Comparison of ENCODE assay signal across 24 cellular contexts in the genomic region with DNA sequence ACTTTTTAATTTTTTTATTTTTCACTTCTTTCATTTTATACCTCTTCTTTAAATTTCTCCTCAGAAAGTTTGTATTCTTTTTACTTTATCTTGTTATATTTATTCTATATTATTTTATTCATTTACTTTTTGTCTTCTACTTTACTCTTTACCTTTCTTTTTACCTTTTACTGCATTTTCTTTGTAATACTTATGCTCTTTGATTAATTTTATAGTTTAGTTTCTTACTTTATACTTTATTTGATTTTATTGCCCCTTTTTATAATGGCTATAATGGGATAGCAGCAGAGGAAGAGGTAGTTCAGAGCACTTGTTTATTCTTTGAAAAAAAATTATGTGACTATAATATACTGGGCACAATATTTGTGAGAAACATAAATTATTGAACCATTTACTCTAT.
DNase-seq lines count a peak whose midpoint lies in the region; ATAC-seq, FAIRE-seq and TF ChIP-seq lines count a peak whose summit lies in the region.
"Had no signal": no experiment of that assay in that cellular context is flagged by ENCODE, and none has a peak within 500 bp of the region (broad histone marks: within the 10 kb centered on the region; RNA-seq: fewer than 3 reads in every experiment).

No MANE protein-coding gene starts in this region.

- no peaks in the 10 kb centered on the region for H3K9me1 ChIP-seq in K562 (ENCODE audit: control insufficient read depth, insufficient read depth, low read length)

- peaks cover 54% of the 10 kb centered on the region for H3K4me1 Mint-ChIP-seq in mesothelial cell of epicardium
- H3K4me1 Mint-ChIP-seq in chondrocyte (ENCODE audit: low read depth), result no peaks in the 10 kb centered on the region
- H3K4me1 Mint-ChIP-seq: CD14-positive monocyte; CD8-positive, alpha-beta memory T cell had no signal

- TF ChIP-seq EP300 in K562 (IDR thresholded peaks at IDR 0.05; ENCODE audit: low read length), result no peak

- intact Hi-C loops in K562 (cut with micrococcal nuclease) (no loop called here), PC-9 (cut with micrococcal nuclease; ENCODE audit: unreplicated experiment) (no loop called here)

- H3K4me3 Mint-ChIP-seq in mesothelial cell of epicardium (no peak overlapping the region), chondrocyte (ENCODE audit: unreplicated experiment) (no peak overlapping the region)
- H3K4me3 Mint-ChIP-seq: CD14-positive monocyte; CD4-positive, alpha-beta T cell; CD8-positive, alpha-beta memory T cell; GM23338; H9 had no signal

- H3K4me1 ChIP-seq in K562 (replicated peaks in 1 of 2; ENCODE audit: control insufficient read depth in 2 of 2, insufficient read depth in 2 of 2, low read length in 2 of 2) (no peaks in the 10 kb centered on the region), small intestine (ENCODE audit: control insufficient read depth in 2 of 2, insufficient read depth in 1 of 2, low read depth in 1 of 2, low read length in 1 of 2) (no peaks in the 10 kb centered on the region), PC-9 (replicated peaks; ENCODE audit: insufficient read depth) (no peaks in the 10 kb centered on the region)
- H3K4me1 ChIP-seq: BE2C; BLaER1 treated with 17β-estradiol and CSF1 and Interleukin-3, amounts not matched to agents 10 nM and 100 nM had no signal

- H3K36me3 ChIP-seq in K562 (ENCODE audit: control insufficient read depth, insufficient read depth, low read length) (no peaks in the 10 kb centered on the region), small intestine (ENCODE audit: control insufficient read depth in 2 of 2, insufficient read depth in 2 of 2, low read length in 2 of 2) (no peaks in the 10 kb centered on the region), PC-9 (ENCODE audit: low read depth) (no peaks in the 10 kb centered on the region)
- H3K36me3 ChIP-seq: BE2C; BLaER1 treated with 17β-estradiol and CSF1 and Interleukin-3, amounts not matched to agents 10 nM and 100 nM had no signal

- TF ChIP-seq RAD21 in K562 (CRISPR knock-in tag; conservative IDR thresholded peaks at IDR 0.05 in 1 of 2, IDR thresholded peaks at IDR 0.05 in 1 of 2), result no peak

- BruUV-seq in K562 (replicated peaks; lab: Mats Ljungman, UMichigan), result no TSS peak
- BruUV-seq in PC-9 (replicated peaks; lab: Mats Ljungman, UMichigan), result no TSS peak

- H3K4me3 ChIP-seq in K562, result no peak overlapping the region
- H3K4me3 ChIP-seq in small intestine (ENCODE audit: low read depth in 1 of 2, low read length in 2 of 2), result no peak overlapping the region
- H3K4me3 ChIP-seq in PC-9, result no peak overlapping the region
- H3K4me3 ChIP-seq: BLaER1 treated with 17β-estradiol and CSF1 and Interleukin-3, amounts not matched to agents 10 nM and 100 nM; GM23338 had no signal

- H3K36me3 Mint-ChIP-seq in mesothelial cell of epicardium (peaks cover 6% of the 10 kb centered on the region), chondrocyte (ENCODE audit: low read depth) (no peaks in the 10 kb centered on the region)
- H3K36me3 Mint-ChIP-seq: CD14-positive monocyte; CD8-positive, alpha-beta memory T cell had no signal

- H3K9ac ChIP-seq in K562 (ENCODE audit: insufficient read depth in 1 of 2, low read depth in 2 of 2, low read length in 2 of 2), result no peak overlapping the region
- H3K9ac ChIP-seq: BLaER1 treated with 17β-estradiol and CSF1 and Interleukin-3, amounts not matched to agents 10 nM and 100 nM had no signal

- H3K4me2 ChIP-seq in K562 (ENCODE audit: insufficient read depth, low read length) (no peak overlapping the region), PC-9 (no peak overlapping the region)
- H3K4me2 ChIP-seq: BLaER1 treated with 17β-estradiol and CSF1 and Interleukin-3, amounts not matched to agents 10 nM and 100 nM; GM23338 had no signal

- DNase-seq in K562 (ENCODE audit: extremely low read depth in 1 of 4, low spot score in 3 of 4), result no peak
- DNase-seq in frontal cortex (ENCODE audit: low spot score in 2 of 2), result no peak
- no peak for DNase-seq in mesothelial cell of epicardium (ENCODE audit: low spot score in 2 of 2, unreplicated experiment in 2 of 2)
- no peak for DNase-seq in small intestine
- no peak for DNase-seq in PC-9
- no peak for DNase-seq in activated T-cell treated with anti-CD3 and anti-CD28 coated beads, Interleukin-2, amount 50 U/mL, for 1 hour
- no peak for DNase-seq in chondrocyte (ENCODE audit: low spot score)
- no peak for DNase-seq in NAMALWA (ENCODE audit: low spot score)
- DNase-seq: AML-193; BE2C; CD4-positive, alpha-beta T cell; CD8-positive, alpha-beta memory T cell; DMS 273 treated with DMSO at 0.1 percent for 48 hours; DMS79; EL; GF-D8; H9 had no signal

- 0 out of 2 replicates have a peak, but pooled peaks cover 6% of the 10 kb centered on the region for H3K9me2 ChIP-seq in PC-9 (ENCODE audit: insufficient read depth)

- POLR2A ChIA-PET in K562 (lab: Yijun Ruan, JAX) (no interaction called here), PC-9 (lab: Charles Lee; ENCODE audit: unreplicated experiment) (no interaction called here)

- no peaks in the 10 kb centered on the region for H4K20me1 ChIP-seq in K562 (replicated peaks; ENCODE audit: control insufficient read depth, insufficient read depth, low read length)
- no peaks in the 10 kb centered on the region for H4K20me1 ChIP-seq in PC-9 (ENCODE audit: insufficient read depth)
- H4K20me1 ChIP-seq: BLaER1 treated with 17β-estradiol and CSF1 and Interleukin-3, amounts not matched to agents 10 nM and 100 nM had no signal

- H3K27ac Mint-ChIP-seq in mesothelial cell of epicardium (peak overlapping the region; percentile 51), chondrocyte (ENCODE audit: unreplicated experiment) (no peak overlapping the region)
- H3K27ac Mint-ChIP-seq: CD14-positive monocyte; CD4-positive, alpha-beta T cell; CD8-positive, alpha-beta memory T cell; GM23338; H9 had no signal

- in situ Hi-C loops in K562 (cut with MboI), result no loop called here

- no peaks in the 10 kb centered on the region for H3K27me3 ChIP-seq in K562 (ENCODE audit: control insufficient read depth in 2 of 2, insufficient read depth in 2 of 2, low read length in 2 of 2)
- H3K27me3 ChIP-seq in small intestine (ENCODE audit: control insufficient read depth in 2 of 2, insufficient read depth in 2 of 2, low read length in 2 of 2), result no peaks in the 10 kb centered on the region
- no peaks in the 10 kb centered on the region for H3K27me3 ChIP-seq in PC-9 (ENCODE audit: insufficient read depth, low read depth)
- H3K27me3 ChIP-seq: BE2C; BLaER1 treated with 17β-estradiol and CSF1 and Interleukin-3, amounts not matched to agents 10 nM and 100 nM had no signal

- no peak for TF ChIP-seq POLR2A in K562 (conservative IDR thresholded peaks at IDR 0.05)

- TF ChIP-seq CTCF in K562 (IDR thresholded peaks at IDR 0.05 in 2 of 3, conservative IDR thresholded peaks at IDR 0.05 in 1 of 3; ENCODE audit: insufficient read depth in 2 of 3, low read depth in 1 of 3, low read length in 3 of 3) (no peak), mesothelial cell of epicardium (IDR thresholded peaks at IDR 0.05; ENCODE audit: unreplicated experiment) (no peak), PC-9 (conservative IDR thresholded peaks at IDR 0.05) (no peak), chondrocyte (IDR thresholded peaks at IDR 0.05) (no peak)

- FAIRE-seq in K562 (lab: Jason Lieb, UNC) (no peak), frontal cortex (lab: Jason Lieb, UNC) (peak; percentile 89), small intestine (lab: Jason Lieb, UNC) (peak; percentile 91)
- FAIRE-seq: D721Med, GM12891, GM19239 had no signal

- H3K27me3 Mint-ChIP-seq in mesothelial cell of epicardium (ENCODE audit: low read depth), result no peaks in the 10 kb centered on the region
- H3K27me3 Mint-ChIP-seq in chondrocyte (ENCODE audit: low read depth), result no peaks in the 10 kb centered on the region
- H3K27me3 Mint-ChIP-seq: CD4-positive, alpha-beta T cell; CD8-positive, alpha-beta memory T cell had no signal

- ATAC-seq in K562, result no peak
- ATAC-seq: GM23338, HCT116 had no signal

- CTCF ChIA-PET in K562 (lab: Yijun Ruan, JAX; ENCODE audit: low intra/inter-chr PET ratio) (no interaction called here), PC-9 (lab: Charles Lee) (no interaction called here)

- H3K27ac ChIP-seq in K562 (ENCODE audit: extremely low read depth, low read depth, low read length) (no peak overlapping the region), small intestine (ENCODE audit: low read depth in 1 of 2, low read length in 1 of 2) (no peak overlapping the region), PC-9 (no peak overlapping the region)
- H3K27ac ChIP-seq: BLaER1 treated with 17β-estradiol and CSF1 and Interleukin-3, amounts not matched to agents 10 nM and 100 nM had no signal

- H3K79me2 ChIP-seq in K562 (ENCODE audit: control insufficient read depth, insufficient read depth, low read length) (no peaks in the 10 kb centered on the region), PC-9 (ENCODE audit: low read depth) (no peaks in the 10 kb centered on the region)

- H3K9me3 ChIP-seq in K562 (replicated peaks; ENCODE audit: control insufficient read depth, insufficient read depth, low read depth, low read length) (no peaks in the 10 kb centered on the region), small intestine (ENCODE audit: control insufficient read depth, low read depth) (no peaks in the 10 kb centered on the region), PC-9 (ENCODE audit: insufficient read depth, low read depth) (no peaks in the 10 kb centered on the region)
- H3K9me3 ChIP-seq: BE2C; BLaER1 treated with 17β-estradiol and CSF1 and Interleukin-3, amounts not matched to agents 10 nM and 100 nM had no signal

- peaks cover 15% of the 10 kb centered on the region for H3K9me3 Mint-ChIP-seq in mesothelial cell of epicardium
- no peaks in the 10 kb centered on the region for H3K9me3 Mint-ChIP-seq in chondrocyte (ENCODE audit: low read depth)
- H3K9me3 Mint-ChIP-seq: CD4-positive, alpha-beta T cell; GM23338; H9 had no signal

- H2AFZ ChIP-seq in K562 (ENCODE audit: low read depth, low read length) (no peak overlapping the region), PC-9 (no peak overlapping the region)
- H2AFZ ChIP-seq: GM23338 had no signal

- H3F3A ChIP-seq in PC-9 (ENCODE audit: insufficient read depth, low read depth), result no peaks in the 10 kb centered on the region

TF ChIP-seq in K562, 482 proteins besides CTCF, POLR2A, EP300 and RAD21 (continues in another document):
- TF ChIP-seq MCM3 (IDR thresholded peaks at IDR 0.05), result no peak
- TF ChIP-seq ESRRA (IDR thresholded peaks at IDR 0.05; ENCODE audit: borderline replicate concordance, low read depth), result no peak
- no peak for TF ChIP-seq SAFB (IDR thresholded peaks at IDR 0.05; ENCODE audit: borderline replicate concordance, low read depth, low read length)
- no peak for TF ChIP-seq NCOA1 (IDR thresholded peaks at IDR 0.05; ENCODE audit: low read depth)
